Comparison of ENCODE assay signal across 8 cellular contexts in the genomic region with DNA sequence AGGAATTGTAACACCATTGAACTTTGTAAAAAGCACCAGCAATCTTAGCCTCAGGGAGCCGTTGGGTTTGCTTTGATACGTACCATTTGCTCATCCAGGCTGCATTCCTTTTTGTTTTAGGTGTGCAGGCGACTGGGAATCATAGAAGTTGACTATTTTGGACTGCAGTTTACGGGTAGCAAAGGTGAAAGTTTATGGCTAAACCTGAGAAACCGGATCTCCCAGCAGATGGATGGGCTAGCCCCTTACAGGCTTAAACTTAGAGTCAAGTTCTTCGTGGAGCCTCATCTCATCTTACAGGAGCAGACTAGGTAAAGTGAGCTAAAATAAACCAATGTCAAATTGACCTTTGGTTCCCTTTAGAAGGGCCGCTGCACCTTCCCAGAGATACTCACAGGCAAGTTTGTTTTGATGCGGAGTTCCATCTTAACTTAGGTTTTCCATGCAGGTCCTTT. TPM values are rescaled to one million over a fixed set of nuclear protein-coding genes. Genes with fewer than 3 reads are reported as not detected.
DNase-seq lines count a peak whose midpoint lies in the region; ATAC-seq and TF ChIP-seq lines count a peak whose summit lies in the region.

No MANE protein-coding gene starts in this region.

- no peaks in the 10 kb centered on the region for H3K36me3 ChIP-seq in BE2C

- peak overlapping the region; percentile 81 for H3K4me3 ChIP-seq in BE2C (ENCODE audit: low read depth, low read length)
- H3K4me3 ChIP-seq in HFF-Myc (replicated peaks; ENCODE audit: low read depth, low read length), result peak overlapping the region; percentile 82

- H3K36me3 Mint-ChIP-seq in activated naive CD8-positive, alpha-beta T cell treated with anti-CD3 and anti-CD28 coated beads, Interleukin-2, amount 10 ng/mL, durations not matched to agents 7 days and 5 days, result peaks cover 24% of the 10 kb centered on the region

- H3K4me1 Mint-ChIP-seq in activated naive CD8-positive, alpha-beta T cell treated with anti-CD3 and anti-CD28 coated beads, Interleukin-2, amount 10 ng/mL, durations not matched to agents 7 days and 5 days, result peaks cover 35% of the 10 kb centered on the region

- DNase-seq in BE2C (no peak), HFF-Myc (ENCODE audit: extremely low read depth, low read depth) (no peak), kidney tubule cell (ENCODE audit: low spot score) (peak; percentile 13), CD1c-positive myeloid dendritic cell (ENCODE audit: extremely low spot score) (no peak)
- no peak for DNase-seq in activated naive CD8-positive, alpha-beta T cell treated with anti-CD3 and anti-CD28 coated beads, Interleukin-2, amount 10 ng/mL, durations not matched to agents 7 days and 5 days

- no peaks in the 10 kb centered on the region for H3K27me3 ChIP-seq in BE2C

- no peaks in the 10 kb centered on the region for H3K9me3 Mint-ChIP-seq in activated naive CD8-positive, alpha-beta T cell treated with anti-CD3 and anti-CD28 coated beads, Interleukin-2, amount 10 ng/mL, durations not matched to agents 7 days and 5 days

- H3K27ac ChIP-seq in temporal lobe (ENCODE audit: low read depth, low read length), result peak overlapping the region; percentile 95

- POLR2A ChIA-PET in activated naive CD8-positive, alpha-beta T cell treated with anti-CD3 and anti-CD28 coated beads, Interleukin-2, amount 10 ng/mL, durations not matched to agents 7 days and 5 days (lab: Charles Lee), result interaction anchor here (0.6 to 3.4 kb wide), 8 partner anchors 11 to 629 kb away, joined by 3 to 30 read pairs (median 6); partner anchors contain the start of gene GMPR

- H3K4me3 Mint-ChIP-seq in activated naive CD8-positive, alpha-beta T cell treated with anti-CD3 and anti-CD28 coated beads, Interleukin-2, amount 10 ng/mL, durations not matched to agents 7 days and 5 days, result peak overlapping the region; percentile 90

- peaks cover 14% of the 10 kb centered on the region for H3K27me3 Mint-ChIP-seq in activated naive CD8-positive, alpha-beta T cell treated with anti-CD3 and anti-CD28 coated beads, Interleukin-2, amount 10 ng/mL, durations not matched to agents 7 days and 5 days

- H3K4me1 ChIP-seq in BE2C, result peaks cover 7% of the 10 kb centered on the region; the same call in 1 of the 2 replicates

- H3K27ac Mint-ChIP-seq in activated naive CD8-positive, alpha-beta T cell treated with anti-CD3 and anti-CD28 coated beads, Interleukin-2, amount 10 ng/mL, durations not matched to agents 7 days and 5 days, result peak overlapping the region; percentile 89

- ATAC-seq in activated naive CD8-positive, alpha-beta T cell treated with anti-CD3 and anti-CD28 coated beads, Interleukin-2, amount 10 ng/mL, durations not matched to agents 7 days and 5 days (ENCODE audit: low read depth), result no peak
- ATAC-seq in GM19023 (IDR thresholded peaks at IDR 0.05; ENCODE audit: unreplicated experiment) (no peak), HG02981 (IDR thresholded peaks at IDR 0.05; ENCODE audit: unreplicated experiment) (no peak)

- no peak for TF ChIP-seq CTCF in BE2C (IDR thresholded peaks at IDR 0.05; ENCODE audit: low read depth, low read length)
- TF ChIP-seq CTCF in HFF-Myc (IDR thresholded peaks at IDR 0.05; ENCODE audit: low read depth, low read length, missing control alignments), result no peak

- no peaks in the 10 kb centered on the region for H3K9me3 ChIP-seq in BE2C

RNA-seq across cellular contexts. Expression of gene MYLIP, which starts 1.6 kb away (rescaled TPM):
- 18.5 TPM for polyA plus RNA-seq in BE2C (2012; ENCODE audit: insufficient read depth, insufficient read length, low read depth)
- total RNA-seq in activated naive CD8-positive, alpha-beta T cell treated with anti-CD3 and anti-CD28 coated beads, Interleukin-2, amount 10 ng/mL, durations not matched to agents 7 days and 5 days, result 10 to 100 TPM; 25.8 to 27.0 TPM
- total RNA-seq in temporal lobe, result 30.2 TPM
